8 cellular contexts compared by ENCODE assay signal in the genomic region with DNA sequence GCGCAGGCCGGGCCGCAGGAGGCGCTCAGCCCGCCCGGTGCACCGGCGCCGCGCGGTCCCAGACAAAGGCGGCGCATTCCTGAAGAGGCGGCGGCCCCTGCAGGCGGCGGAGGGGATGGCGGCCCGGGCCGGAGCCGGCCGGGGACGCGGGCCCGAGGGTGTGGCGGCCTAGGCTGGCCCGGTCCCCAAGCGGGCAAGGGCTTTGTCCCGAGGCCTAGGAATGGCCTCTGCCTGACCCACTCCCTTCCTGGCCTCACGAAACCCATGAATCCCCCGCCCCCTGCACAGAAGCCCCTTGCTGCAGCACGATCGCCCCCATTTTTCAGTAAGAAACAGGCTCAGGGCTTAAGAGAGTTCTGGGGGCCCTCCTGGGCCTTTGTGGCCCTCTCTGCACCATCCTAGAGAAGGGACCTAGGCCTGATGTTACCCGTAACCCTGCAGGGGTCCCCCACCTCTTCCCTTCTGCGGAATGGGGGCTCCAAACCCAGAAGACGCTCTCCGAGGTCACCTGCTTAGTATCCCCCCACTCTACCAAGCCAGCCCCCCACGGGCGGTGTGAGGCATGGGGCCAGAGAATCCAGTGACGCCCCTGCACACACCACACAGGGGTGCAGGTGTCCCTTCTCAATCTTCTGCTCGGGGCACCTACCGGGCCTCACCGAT. TPM values are rescaled to one million over a fixed set of nuclear protein-coding genes. Genes with fewer than 3 reads are reported as not detected.
A peak's percentile ranks its signal among the peaks of the same experiment; 100 is the strongest.
DNase-seq lines count a peak whose midpoint lies in the region; ATAC-seq and TF ChIP-seq lines count a peak whose summit lies in the region.

No MANE protein-coding gene starts in this region.

- DNase-seq in COLO829 (ENCODE audit: low spot score) = peak; percentile 15
- DNase-seq in RWPE2 (ENCODE audit: low spot score) = no peak
- DNase-seq in activated naive CD4-positive, alpha-beta T cell treated with anti-CD3 and anti-CD28 coated beads, Interleukin-2, amount 50 U/mL, for 16 hours = peak; percentile 62
- peak; percentile 70 for DNase-seq in left cardiac atrium
- DNase-seq in psoas muscle = peak; percentile 69 to 73
- no peak for DNase-seq in DMS114 treated with DMSO at 0.1 percent for 48 hours (lab: John Stamatoyannopoulos, UW; ENCODE audit: unreplicated experiment)

- intact Hi-C loops in left cardiac atrium (cut with DNase I) = loop anchor here (5.0 to 10.0 kb wide), 2 partner anchors 64 to 111 kb away; no protein-coding TSS in a partner anchor
- intact Hi-C loops in psoas muscle (cut with DNase I) = loop anchor here in 1 of 2 donors (1.0 kb wide), 1 partner anchor 111 kb away; no protein-coding TSS in a partner anchor

- WGBS in psoas muscle, 3 donors = 27 to 47% (median 46%) methylated on average over 22 to 42 of the region's 43 CpGs

- peak overlapping the region; percentile 23 for H3K27ac ChIP-seq in RWPE2 (ENCODE audit: poor library complexity, severe bottlenecking)
- H3K27ac ChIP-seq in psoas muscle = no peak overlapping the region

- peak; percentile 29 for TF ChIP-seq CTCF in RWPE2 (IDR thresholded peaks at IDR 0.05; ENCODE audit: poor library complexity, severe bottlenecking)
- TF ChIP-seq CTCF in psoas muscle (IDR thresholded peaks at IDR 0.05) = peak; percentile 63

- peak; percentile 48 for ATAC-seq in HG02678 (IDR thresholded peaks at IDR 0.05; ENCODE audit: unreplicated experiment)
- peak; percentile 73 for ATAC-seq in RWPE2 (ENCODE audit: low read depth)
- ATAC-seq in left cardiac atrium = peak; percentile 83 to 88
- ATAC-seq in psoas muscle = peak; percentile 72 to 88 (median 81)
- no peak for ATAC-seq in HG02938 (IDR thresholded peaks at IDR 0.05; ENCODE audit: unreplicated experiment)

- no peaks in the 10 kb centered on the region for H3K27me3 ChIP-seq in RWPE2 (ENCODE audit: insufficient read depth, poor library complexity, severe bottlenecking)
- no peaks in the 10 kb centered on the region for H3K27me3 ChIP-seq in psoas muscle (ENCODE audit: insufficient read depth in 3 of 3, low read length in 2 of 3)

- H3K4me3 ChIP-seq in RWPE2 (ENCODE audit: severe bottlenecking) = peak overlapping the region; percentile 70
- H3K4me3 ChIP-seq in psoas muscle = no peak overlapping the region

- H3K36me3 ChIP-seq in RWPE2 (ENCODE audit: low read depth) (no peaks in the 10 kb centered on the region), psoas muscle (ENCODE audit: insufficient read depth in 1 of 2, low read depth in 1 of 2) (no peaks in the 10 kb centered on the region)

- H3K4me1 ChIP-seq in RWPE2 (ENCODE audit: insufficient read depth, poor library complexity, severe bottlenecking) = no peaks in the 10 kb centered on the region
- no peaks in the 10 kb centered on the region for H3K4me1 ChIP-seq in psoas muscle

- H3K9me3 ChIP-seq in RWPE2 (ENCODE audit: severe bottlenecking) (no peaks in the 10 kb centered on the region), psoas muscle (no peaks in the 10 kb centered on the region)

RNA-seq across cellular contexts. Expression of a gene that starts 0.4 kb away (rescaled TPM):
- 1 to 10 TPM; 1.4 to 1.8 TPM for total RNA-seq in left cardiac atrium
- 1 to 10 TPM in 1 of 4 donors, under 1 TPM in 3; 0.22 to 2.4 (median 0.64) TPM for total RNA-seq in psoas muscle
- under 1 TPM; 0.12 to 0.36 (median 0.30) TPM for polyA plus RNA-seq in psoas muscle

RNA-seq across cellular contexts. Expression of a gene that starts 51.4 kb away (rescaled TPM):
- total RNA-seq in left cardiac atrium (10 to 100 TPM; 35.1 to 41.3 TPM), psoas muscle (10 to 100 TPM; 33.2 to 44.9 (median 37.8) TPM)
- polyA plus RNA-seq in psoas muscle = 10 to 100 TPM; 55.2 to 87.2 (median 70.2) TPM

Comparison
In these comparisons a context has a peak if more than half of its experiments do, and no peak if none do; other contexts are left out.
1. DNase-seq: peak in COLO829 (single experiment), activated naive CD4-positive, alpha-beta T cell treated with anti-CD3 and anti-CD28 coated beads, Interleukin-2, amount 50 U/mL, for 16 hours (single experiment), left cardiac atrium (single experiment) and psoas muscle (2 of 2); none in RWPE2 (single experiment) and DMS114 treated with DMSO at 0.1 percent for 48 hours (single experiment).